27 cellular contexts compared by ENCODE assay signal in the genomic region with DNA sequence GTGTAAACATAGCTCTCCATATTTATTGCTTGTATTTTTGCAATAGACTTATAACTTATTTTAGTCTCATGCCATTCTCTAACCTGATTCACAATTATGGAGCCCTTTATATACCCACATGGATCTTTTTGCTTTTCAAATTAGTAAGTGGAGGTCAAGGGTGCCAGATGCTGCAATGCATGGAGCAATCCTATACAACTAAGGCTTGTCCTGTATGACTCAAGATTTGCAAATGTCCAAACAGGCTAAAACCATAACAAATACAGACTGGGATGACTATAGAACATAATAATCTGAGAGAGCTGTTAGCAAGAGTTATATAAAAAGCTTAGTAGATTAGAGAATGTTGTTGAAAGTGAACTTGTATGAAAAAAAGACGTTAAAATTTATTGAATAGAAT.
A peak's percentile ranks its signal among the peaks of the same experiment; 100 is the strongest.
DNase-seq lines count a peak whose midpoint lies in the region; ATAC-seq, FAIRE-seq and TF ChIP-seq lines count a peak whose summit lies in the region.
"Had no signal": no experiment of that assay in that cellular context is flagged by ENCODE, and none has a peak within 500 bp of the region (broad histone marks: within the 10 kb centered on the region; RNA-seq: fewer than 3 reads in every experiment).

No MANE protein-coding gene starts in this region.

- H4K8ac ChIP-seq in IMR-90 (ENCODE audit: low read depth in 2 of 2, low read length in 2 of 2) = no peak overlapping the region

- H3K27ac ChIP-seq in IMR-90 (ENCODE audit: insufficient read depth, low read length) = no peak overlapping the region
- H3K27ac ChIP-seq: SJCRH30 had no signal

- H3K4me1 Mint-ChIP-seq in immature natural killer cell = no peaks in the 10 kb centered on the region
- H3K4me1 Mint-ChIP-seq: activated CD4-positive, alpha-beta T cell treated with anti-CD3 and anti-CD28 coated beads for 36 hours; CD4-positive, CD25-positive, alpha-beta regulatory T cell; nephron had no signal

- H3K4me3 Mint-ChIP-seq in immature natural killer cell = no peak overlapping the region
- H3K4me3 Mint-ChIP-seq: activated CD4-positive, alpha-beta T cell treated with anti-CD3 and anti-CD28 coated beads for 36 hours; activated T-cell treated with anti-CD3 and anti-CD28 coated beads, Interleukin-2, amount 50 U/mL, for 4 hours; CD4-positive, CD25-positive, alpha-beta regulatory T cell; nephron; T-helper 1 cell treated with Interleukin-12 subunit alpha and Interleukin-12 subunit beta and Interleukin-4 antibody, amounts not matched to agents 30 μg/mL and 1 μg/mL, for 36 hours had no signal

- no peak overlapping the region for H4K91ac ChIP-seq in IMR-90 (ENCODE audit: insufficient read depth, low read depth, low read length)

- peaks cover 3% of the 10 kb centered on the region for H3K4me1 ChIP-seq in IMR-90 (ENCODE audit: control insufficient read depth, insufficient read depth, low read length)
- H3K4me1 ChIP-seq: SJCRH30 had no signal

- no peak for TF ChIP-seq POLR2A in IMR-90 (IDR thresholded peaks at IDR 0.05; ENCODE audit: low read depth, low read length)

- no peak overlapping the region for H3K56ac ChIP-seq in IMR-90 (ENCODE audit: extremely low read depth, insufficient read depth, low read length)

- no peak overlapping the region for H3K4me3 ChIP-seq in IMR-90 (ENCODE audit: insufficient read depth, low read depth, low read length)
- H3K4me3 ChIP-seq in bronchial epithelial cell (ENCODE audit: low read depth, low read length) = no peak overlapping the region
- no peak overlapping the region for H3K4me3 ChIP-seq in foreskin fibroblast (ENCODE audit: low read depth in 1 of 2, low read length in 2 of 2)
- H3K4me3 ChIP-seq: SJCRH30 had no signal

- H2AFZ ChIP-seq in IMR-90 (replicated peaks; ENCODE audit: low read length, poor library complexity) = no peak overlapping the region

- H2BK15ac ChIP-seq in IMR-90 (ENCODE audit: low read depth, low read length) = no peak overlapping the region

- peaks cover 4 to 38% (median 12%) of the 10 kb centered on the region in 6 donors for H3K9me3 Mint-ChIP-seq in immature natural killer cell
- H3K9me3 Mint-ChIP-seq: nephron had no signal

- 83% methylated on average over 1 of the region's 1 CpG; no CpG with 5 or more reads in 1 of the 2 experiments for WGBS in IMR-90 (ENCODE audit: extremely low coverage in 2 of 2, insufficient read length in 1 of 2), 2 experiments

- H3K9ac ChIP-seq in IMR-90 (ENCODE audit: low read depth, low read length) = no peak overlapping the region

- peak overlapping the region; percentile 95 for H2BK5ac ChIP-seq in IMR-90 (ENCODE audit: low read depth, low read length, poor library complexity, severe bottlenecking)

- H4K5ac ChIP-seq in IMR-90 (ENCODE audit: low read depth, low read length) = no peak overlapping the region

- dilution Hi-C loops in IMR-90 (cut with HindIII; ENCODE audit: low sequenced_read_pairs, unreplicated experiment) = no loop called here

- H3K9me3 ChIP-seq in IMR-90 (ENCODE audit: control insufficient read depth, insufficient read depth, low read length) = no peaks in the 10 kb centered on the region
- H3K9me3 ChIP-seq: SJCRH30 had no signal

- 0 out of 2 replicates have a peak, but pooled peaks have one; percentile 23 for TF ChIP-seq RAD21 in IMR-90 (IDR thresholded peaks at IDR 0.05; ENCODE audit: low read length)

- BruUV-seq in IMR-90 (replicated peaks; lab: Mats Ljungman, UMichigan) = no TSS peak

- no peaks in the 10 kb centered on the region for H3K36me3 ChIP-seq in IMR-90 (ENCODE audit: control insufficient read depth, insufficient read depth, low read length)
- no peaks in the 10 kb centered on the region for H3K36me3 ChIP-seq in bronchial epithelial cell (ENCODE audit: control insufficient read depth, insufficient read depth, low read length)
- H3K36me3 ChIP-seq: SJCRH30 had no signal

- H3K27me3 ChIP-seq in IMR-90 (ENCODE audit: control insufficient read depth, insufficient read depth, low read length) = no peaks in the 10 kb centered on the region
- H3K27me3 ChIP-seq in bronchial epithelial cell (ENCODE audit: control insufficient read depth, insufficient read depth, low read length) = no peaks in the 10 kb centered on the region
- H3K27me3 ChIP-seq: SJCRH30 had no signal

- no peaks in the 10 kb centered on the region for H4K20me1 ChIP-seq in IMR-90 (ENCODE audit: insufficient read depth, low read length)

- CTCF ChIA-PET in IMR-90 (lab: Yijun Ruan, JAX) = no interaction called here

- no peak for FAIRE-seq in bronchial epithelial cell (lab: Jason Lieb, UNC)
- FAIRE-seq: urothelium cell line had no signal

- no peaks in the 10 kb centered on the region for H3K79me1 ChIP-seq in IMR-90 (ENCODE audit: low read depth in 1 of 2, low read length in 2 of 2)

- no peak overlapping the region for H2AK5ac ChIP-seq in IMR-90 (ENCODE audit: low read depth, low read length)

- in situ Hi-C loops in IMR-90 (cut with MboI; ENCODE audit: low sequenced_read_pairs) = no loop called here

- ATAC-seq in IMR-90 (ENCODE audit: low read depth) (peak; percentile 95), GM21423 (IDR thresholded peaks at IDR 0.05; ENCODE audit: unreplicated experiment) (no peak)
- ATAC-seq: activated CD4-positive, alpha-beta T cell treated with anti-CD3 and anti-CD28 coated beads for 36 hours; activated T-cell treated with anti-CD3 and anti-CD28 coated beads, Interleukin-2, amount 50 U/mL, for 4 hours; left lobe of liver; Panc1; sciatic nerve had no signal

- TF ChIP-seq CTCF in IMR-90 (conservative IDR thresholded peaks at IDR 0.05; ENCODE audit: low read depth, low read length) (no peak), bronchial epithelial cell (IDR thresholded peaks at IDR 0.05; ENCODE audit: insufficient read depth, low read length, severe bottlenecking) (no peak), foreskin fibroblast (IDR thresholded peaks at IDR 0.05; ENCODE audit: low read depth, low read length) (no peak)

- no peak overlapping the region for H2BK120ac ChIP-seq in IMR-90 (ENCODE audit: low read depth, low read length)

- intact Hi-C loops in IMR-90 (cut with micrococcal nuclease) = loop anchor here (5.0 kb wide), 1 partner anchor 275 kb away; no protein-coding TSS in a partner anchor

- H3K27me3 Mint-ChIP-seq in immature natural killer cell (ENCODE audit: low read depth in 3 of 3) = peaks cover 0 to 3% (median 1%) of the 10 kb centered on the region in 3 donors
- H3K27me3 Mint-ChIP-seq: activated CD4-positive, alpha-beta T cell treated with anti-CD3 and anti-CD28 coated beads for 36 hours; CD4-positive, CD25-positive, alpha-beta regulatory T cell had no signal

- H2AK9ac ChIP-seq in IMR-90 (replicated peaks; ENCODE audit: low read depth, low read length, poor library complexity) = no peak overlapping the region

- H3K14ac ChIP-seq in IMR-90 (replicated peaks; ENCODE audit: low read depth, low read length) = no peak overlapping the region

- H2BK20ac ChIP-seq in IMR-90 (ENCODE audit: low read depth, low read length) = no peak overlapping the region

- H3K4ac ChIP-seq in IMR-90 (ENCODE audit: low read depth, low read length) = no peak overlapping the region

- no peak overlapping the region for H3K18ac ChIP-seq in IMR-90 (ENCODE audit: low read depth, low read length)

- POLR2A ChIA-PET in IMR-90 (lab: Charles Lee; ENCODE audit: unreplicated experiment) = no interaction called here

- H3K4me2 ChIP-seq in IMR-90 (ENCODE audit: low read depth, low read length) = no peak overlapping the region; the same call in 1 of the 2 replicates

- H3K36me3 Mint-ChIP-seq in immature natural killer cell = no peaks in the 10 kb centered on the region
- H3K36me3 Mint-ChIP-seq: CD4-positive, CD25-positive, alpha-beta regulatory T cell had no signal

- no peaks in the 10 kb centered on the region for H3K9me1 ChIP-seq in IMR-90 (ENCODE audit: insufficient read depth, low read length)

- no peak overlapping the region for H3K27ac Mint-ChIP-seq in immature natural killer cell
- H3K27ac Mint-ChIP-seq: activated CD4-positive, alpha-beta T cell treated with anti-CD3 and anti-CD28 coated beads for 36 hours; CD4-positive, CD25-positive, alpha-beta regulatory T cell; nephron; T-helper 1 cell treated with Interleukin-12 subunit alpha and Interleukin-12 subunit beta and Interleukin-4 antibody, amounts not matched to agents 30 μg/mL and 1 μg/mL, for 36 hours had no signal

- DNase-seq in EL = peak; percentile 2
- DNase-seq in IMR-90 = peak; percentile 98
- peak; percentile 92 for DNase-seq in bronchial epithelial cell (ENCODE audit: low read depth)
- DNase-seq in foreskin fibroblast = peak; percentile 59 to 89
- no peak for DNase-seq in ureter (ENCODE audit: low spot score)
- DNase-seq in immature natural killer cell = no peak
- DNase-seq in NCI-H510A treated with DMSO at 0.1 percent for 48 hours (lab: John Stamatoyannopoulos, UW) = no peak
- DNase-seq: ACHN; activated CD4-positive, alpha-beta T cell treated with anti-CD3 and anti-CD28 coated beads for 36 hours; activated naive CD4-positive, alpha-beta T cell; activated T-cell treated with anti-CD3 and anti-CD28 coated beads, Interleukin-2, amount 50 U/mL, for 4 hours; CD4-positive, CD25-positive, alpha-beta regulatory T cell; effector CD4-positive, alpha-beta T cell; erythroblast; GDM1; midbrain; NCI-H2081 treated with DMSO at 0.1 percent for 48 hours; NCI-H446; SJCRH30; substantia nigra had no signal

- H3K23ac ChIP-seq in IMR-90 (ENCODE audit: low read depth, low read length) = no peak overlapping the region

TF ChIP-seq in IMR-90, 13 proteins besides CTCF, POLR2A, EP300 and RAD21 (continues in another document):
- TF ChIP-seq RCOR1 (IDR thresholded peaks at IDR 0.05; ENCODE audit: insufficient replicate concordance, low read length) = peak; percentile 49
- TF ChIP-seq BHLHE40 (IDR thresholded peaks at IDR 0.05; ENCODE audit: low read depth, low read length) = 0 out of 2 replicates have a peak, but pooled peaks have one; percentile 27
- no peak for TF ChIP-seq NFE2L2 (IDR thresholded peaks at IDR 0.05; ENCODE audit: low read depth, low read length)
- no peak for TF ChIP-seq MAZ (IDR thresholded peaks at IDR 0.05; ENCODE audit: borderline replicate concordance, low read depth, low read length)
- TF ChIP-seq, protein P1, sequence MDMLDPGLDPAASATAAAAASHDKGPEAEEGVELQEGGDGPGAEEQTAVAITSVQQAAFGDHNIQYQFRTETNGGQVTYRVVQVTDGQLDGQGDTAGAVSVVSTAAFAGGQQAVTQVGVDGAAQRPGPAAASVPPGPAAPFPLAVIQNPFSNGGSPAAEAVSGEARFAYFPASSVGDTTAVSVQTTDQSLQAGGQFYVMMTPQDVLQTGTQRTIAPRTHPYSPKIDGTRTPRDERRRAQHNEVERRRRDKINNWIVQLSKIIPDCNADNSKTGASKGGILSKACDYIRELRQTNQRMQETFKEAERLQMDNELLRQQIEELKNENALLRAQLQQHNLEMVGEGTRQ (IDR thresholded peaks at IDR 0.05; ENCODE audit: low read depth, low read length) = no peak
- TF ChIP-seq CEBPB (IDR thresholded peaks at IDR 0.05; ENCODE audit: low read depth, low read length) = peak; percentile 99
- no peak for TF ChIP-seq SMC3 (IDR thresholded peaks at IDR 0.05; ENCODE audit: low read depth, low read length)
- no peak for TF ChIP-seq RFX5 (IDR thresholded peaks at IDR 0.05; ENCODE audit: low read depth, low read length)
- TF ChIP-seq FOS (IDR thresholded peaks at IDR 0.05; ENCODE audit: low read depth, low read length) = peak; percentile 92
- no peak for TF ChIP-seq MXI1 (IDR thresholded peaks at IDR 0.05; ENCODE audit: borderline replicate concordance, low read depth, low read length)

Comparison
In these comparisons a context has a peak if more than half of its experiments do, and no peak if none do; other contexts are left out.
1. DNase-seq: peak in EL (single experiment), IMR-90 (single experiment), bronchial epithelial cell (single experiment) and foreskin fibroblast (2 of 2); none in ureter (single experiment), immature natural killer cell (0 of 3) and NCI-H510A treated with DMSO at 0.1 percent for 48 hours (single experiment).